ENCODE assay signal across 13 cellular contexts in the genomic region with DNA sequence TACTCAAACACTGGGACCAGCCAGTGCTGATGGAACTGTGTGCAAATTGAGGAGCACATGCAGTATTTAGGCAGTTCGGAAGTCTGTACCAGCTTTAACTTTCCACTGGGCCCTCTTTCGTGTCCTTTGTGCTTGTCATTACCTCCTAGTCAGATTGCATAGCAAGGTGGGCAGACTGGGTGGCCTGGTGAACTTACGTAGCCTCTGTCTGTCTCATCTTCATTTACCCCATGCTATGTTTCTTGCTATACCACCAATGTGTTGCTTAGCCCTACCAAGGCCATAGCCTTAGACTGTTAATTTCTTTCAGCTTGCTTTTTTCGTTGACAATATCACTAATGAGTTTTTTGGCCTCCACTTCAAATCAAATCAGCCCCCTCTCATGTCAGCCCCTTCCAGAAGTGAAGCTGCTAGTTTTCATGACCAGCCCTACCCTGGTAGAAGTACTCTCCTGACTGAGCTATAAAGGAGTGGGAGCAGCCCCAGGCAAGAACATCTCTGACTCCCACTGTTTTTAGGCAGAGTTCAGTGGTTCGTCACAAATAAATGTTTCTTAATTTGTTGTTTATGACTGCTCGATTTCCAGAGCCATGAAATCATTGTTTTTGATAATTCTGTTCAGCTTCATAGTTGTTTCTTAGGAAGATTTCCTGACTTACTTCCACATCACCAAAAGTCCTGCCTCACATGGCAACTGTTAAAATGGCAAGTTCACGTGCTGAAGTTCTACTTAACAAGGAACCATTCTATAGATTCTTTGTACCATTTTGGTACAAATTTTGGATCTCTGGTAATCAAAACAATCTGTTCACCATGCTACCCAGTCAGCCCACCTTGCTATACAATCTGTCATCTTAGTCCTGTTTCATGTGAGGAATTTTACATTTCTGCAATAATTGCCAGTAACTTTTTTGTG. TPM values are rescaled to one million over a fixed set of nuclear protein-coding genes. Genes with fewer than 3 reads are reported as not detected.
DNase-seq lines count a peak whose midpoint lies in the region; ATAC-seq and TF ChIP-seq lines count a peak whose summit lies in the region.
"Had no signal": no experiment of that assay in that cellular context is flagged by ENCODE, and none has a peak within 500 bp of the region (broad histone marks: within the 10 kb centered on the region; RNA-seq: fewer than 3 reads in every experiment).

No MANE protein-coding gene starts in this region.

- RAD21 ChIA-PET in HCT116 (lab: Charles Lee; ENCODE audit: low non-redundant PET in 1 of 2, low total read pairs in 2 of 2, uncharacterized antibody in 2 of 2, unreplicated experiment in 2 of 2), result no interaction called here

- peaks cover 0 to 5% (median 0%) of the 10 kb centered on the region in 7 donors for H3K9me3 Mint-ChIP-seq in CD4-positive, CD25-positive, alpha-beta regulatory T cell
- H3K9me3 Mint-ChIP-seq in naive thymus-derived CD4-positive, alpha-beta T cell, result peaks cover 0 to 2% (median 0%) of the 10 kb centered on the region in 11 donors

- H3K9me3 ChIP-seq in CD4-positive, CD25-positive, alpha-beta regulatory T cell (ENCODE audit: control insufficient read depth in 2 of 2, low read length in 2 of 2), result no peaks in the 10 kb centered on the region
- H3K9me3 ChIP-seq in HCT116 (ENCODE audit: control insufficient read depth in 1 of 2, insufficient read depth in 1 of 2, low read depth in 1 of 2, low read length in 2 of 2), result no peaks in the 10 kb centered on the region
- H3K9me3 ChIP-seq in adipocyte (ENCODE audit: control insufficient read depth, low read length), result no peaks in the 10 kb centered on the region
- H3K9me3 ChIP-seq in naive thymus-derived CD4-positive, alpha-beta T cell (ENCODE audit: control insufficient read depth in 2 of 3, low read length in 3 of 3), result no peaks in the 10 kb centered on the region
- H3K9me3 ChIP-seq in OCI-LY7 (ENCODE audit: low read length), result no peaks in the 10 kb centered on the region
- H3K9me3 ChIP-seq: testis had no signal

- H3K27me3 ChIP-seq in CD4-positive, CD25-positive, alpha-beta regulatory T cell (ENCODE audit: control insufficient read depth, insufficient read depth, low read length), result no peaks in the 10 kb centered on the region
- H3K27me3 ChIP-seq in HCT116 (ENCODE audit: insufficient read depth, low read length) (no peaks in the 10 kb centered on the region), adipocyte (replicated peaks; ENCODE audit: control insufficient read depth, insufficient read depth, low read length) (no peaks in the 10 kb centered on the region)
- no peaks in the 10 kb centered on the region for H3K27me3 ChIP-seq in naive thymus-derived CD4-positive, alpha-beta T cell (ENCODE audit: control insufficient read depth in 2 of 2, insufficient read depth in 2 of 2, low read length in 2 of 2)
- H3K27me3 ChIP-seq: testis had no signal

- no peak for TF ChIP-seq CTCF in HCT116 (IDR thresholded peaks at IDR 0.05 in 2 of 3, conservative IDR thresholded peaks at IDR 0.05 in 1 of 3; ENCODE audit: borderline replicate concordance in 1 of 3, insufficient read depth in 1 of 3, low read depth in 2 of 3, low read length in 2 of 3)
- no peak for TF ChIP-seq CTCF in OCI-LY7 (conservative IDR thresholded peaks at IDR 0.05; ENCODE audit: low read length)

- H3K4me1 ChIP-seq in CD4-positive, CD25-positive, alpha-beta regulatory T cell (ENCODE audit: control insufficient read depth, insufficient read depth, low read length, poor library complexity, severe bottlenecking), result peaks cover 46% of the 10 kb centered on the region
- H3K4me1 ChIP-seq in HCT116 (ENCODE audit: control insufficient read depth in 1 of 2, insufficient read depth in 2 of 2, low read length in 2 of 2) (peaks cover 83 to 96% of the 10 kb centered on the region in 2 experiments), adipocyte (ENCODE audit: control insufficient read depth, insufficient read depth, low read length) (peaks cover 4% of the 10 kb centered on the region), OCI-LY7 (ENCODE audit: insufficient read depth, low read length, poor library complexity, severe bottlenecking) (peaks cover 20% of the 10 kb centered on the region)
- H3K4me1 ChIP-seq in naive thymus-derived CD4-positive, alpha-beta T cell (ENCODE audit: control insufficient read depth in 2 of 2, insufficient read depth in 2 of 2, low read length in 2 of 2), result peaks cover 18 to 51% of the 10 kb centered on the region in 2 donors
- H3K4me1 ChIP-seq: testis had no signal

- no peak for TF ChIP-seq POLR2A in HCT116 (IDR thresholded peaks at IDR 0.05; ENCODE audit: borderline replicate concordance, extremely low read depth, insufficient read depth, insufficient read length)

- H3K4me2 ChIP-seq in HCT116 (ENCODE audit: low read length) (peak overlapping the region; percentile 8), OCI-LY7 (ENCODE audit: low read length) (no peak overlapping the region)

- H3K27ac ChIP-seq in CD4-positive, CD25-positive, alpha-beta regulatory T cell (ENCODE audit: insufficient read depth, low read length, poor library complexity, severe bottlenecking), result no peak overlapping the region
- H3K27ac ChIP-seq in HCT116 (ENCODE audit: low read depth, low read length) (peak overlapping the region; percentile 99), OCI-LY7 (ENCODE audit: low read depth, low read length, poor library complexity, severe bottlenecking) (no peak overlapping the region)
- no peak overlapping the region for H3K27ac ChIP-seq in naive thymus-derived CD4-positive, alpha-beta T cell (ENCODE audit: low read depth, low read length)
- H3K27ac ChIP-seq: testis had no signal

- CTCF ChIA-PET in HCT116 (lab: Charles Lee) (no interaction called here), OCI-LY7 (lab: Charles Lee; ENCODE audit: unreplicated experiment) (no interaction called here)
- CTCF ChIA-PET in naive thymus-derived CD4-positive, alpha-beta T cell (lab: Charles Lee), result no interaction called here

- H3K9me2 ChIP-seq in HCT116 (ENCODE audit: insufficient read depth) (no peaks in the 10 kb centered on the region), OCI-LY7 (ENCODE audit: insufficient read depth, low read length) (no peaks in the 10 kb centered on the region)

- TF ChIP-seq RAD21 in HCT116 (IDR thresholded peaks at IDR 0.05; ENCODE audit: low read depth), result no peak

- H2AFZ ChIP-seq in HCT116 (ENCODE audit: low read depth, low read length, poor library complexity, severe bottlenecking), result no peak overlapping the region
- no peak overlapping the region for H2AFZ ChIP-seq in OCI-LY7 (ENCODE audit: low read length)

- peaks cover 3% of the 10 kb centered on the region for H3K36me3 ChIP-seq in CD4-positive, CD25-positive, alpha-beta regulatory T cell (ENCODE audit: control insufficient read depth, insufficient read depth, low read length)
- H3K36me3 ChIP-seq in HCT116 (ENCODE audit: control insufficient read depth in 1 of 2, insufficient read depth in 2 of 2, low read length in 2 of 2) (peaks cover 0 to 7% of the 10 kb centered on the region in 2 experiments; a peak in 1 of 4 replicates), adipocyte (ENCODE audit: control insufficient read depth, insufficient read depth, low read length, severe bottlenecking) (no peaks in the 10 kb centered on the region), OCI-LY7 (ENCODE audit: insufficient read depth, low read length) (peaks cover 5% of the 10 kb centered on the region; the same call in 1 of the 2 replicates)
- H3K36me3 ChIP-seq in naive thymus-derived CD4-positive, alpha-beta T cell (ENCODE audit: control insufficient read depth in 2 of 3, insufficient read depth in 3 of 3, low read length in 3 of 3), result no peaks in the 10 kb centered on the region

- H3K4me3 ChIP-seq in CD4-positive, CD25-positive, alpha-beta regulatory T cell (ENCODE audit: low read depth, low read length), result peak overlapping the region; percentile 51
- no peak overlapping the region for H3K4me3 ChIP-seq in HCT116 (replicated peaks in 1 of 2; ENCODE audit: low read depth in 1 of 2, low read length in 2 of 2)
- H3K4me3 ChIP-seq in adipocyte (ENCODE audit: low read length), result peak overlapping the region; percentile 80
- no peak overlapping the region for H3K4me3 ChIP-seq in naive thymus-derived CD4-positive, alpha-beta T cell (ENCODE audit: low read length)
- no peak overlapping the region for H3K4me3 ChIP-seq in OCI-LY7 (ENCODE audit: low read depth, low read length, poor library complexity, severe bottlenecking)
- H3K4me3 ChIP-seq: testis had no signal

- no peak for DNase-seq in CD4-positive, CD25-positive, alpha-beta regulatory T cell
- DNase-seq in HCT116 (ENCODE audit: low read depth, low spot score) (no peak), adipocyte (ENCODE audit: low read depth) (peak; percentile 16), left cardiac atrium (no peak), OCI-LY7 (ENCODE audit: low spot score) (no peak)
- DNase-seq in naive thymus-derived CD4-positive, alpha-beta T cell, result no peak
- DNase-seq: Calu3; KBM-7; mesendoderm; stimulated activated CD4-positive, alpha-beta T cell treated with anti-CD3 and anti-CD28 coated beads, Interleukin-4, amount 100 ng/mL, for 4 hours; testis had no signal

- H3K9ac ChIP-seq in HCT116 (ENCODE audit: low read length) (peak overlapping the region; percentile 50), adipocyte (ENCODE audit: low read length) (peak overlapping the region; percentile 16)

- H3K4me3 Mint-ChIP-seq in CD4-positive, CD25-positive, alpha-beta regulatory T cell, result peak overlapping the region; percentile 11 to 71 (median 55)
- peak overlapping the region in 9 of 10 donors; percentile 58 to 74 (median 66) for H3K4me3 Mint-ChIP-seq in naive thymus-derived CD4-positive, alpha-beta T cell

- H3K27me3 Mint-ChIP-seq in CD4-positive, CD25-positive, alpha-beta regulatory T cell, result no peaks in the 10 kb centered on the region
- H3K27me3 Mint-ChIP-seq in naive thymus-derived CD4-positive, alpha-beta T cell, result no peaks in the 10 kb centered on the region

- H3K79me2 ChIP-seq in HCT116 (ENCODE audit: insufficient read depth, low read length), result peaks cover 99% of the 10 kb centered on the region
- H3K79me2 ChIP-seq in OCI-LY7 (ENCODE audit: insufficient read depth, low read depth, low read length), result peaks cover 67% of the 10 kb centered on the region

- no peaks in the 10 kb centered on the region for H4K20me1 ChIP-seq in HCT116 (ENCODE audit: insufficient read depth)
- no peaks in the 10 kb centered on the region for H4K20me1 ChIP-seq in OCI-LY7 (ENCODE audit: insufficient read depth, low read length)

- peaks cover 26% of the 10 kb centered on the region for H3K36me3 Mint-ChIP-seq in CD4-positive, CD25-positive, alpha-beta regulatory T cell
- H3K36me3 Mint-ChIP-seq in naive thymus-derived CD4-positive, alpha-beta T cell, result peaks cover 0 to 24% (median 22%) of the 10 kb centered on the region in 5 donors

- POLR2A ChIA-PET in HCT116 (lab: Charles Lee) (interaction anchor here (1.2 to 4.4 kb wide), 4 partner anchors 11 to 19 kb away, joined by 3 to 19 read pairs (median 8); partner anchors contain the start of gene PRKACB), OCI-LY7 (lab: Charles Lee) (interaction anchor here (0.7 to 2.7 kb wide), 9 partner anchors 9 to 270 kb away, joined by 3 to 9 read pairs (median 3); no protein-coding TSS in a partner anchor)
- POLR2A ChIA-PET in naive thymus-derived CD4-positive, alpha-beta T cell (lab: Charles Lee), result interaction anchor here (1.4 kb wide), 1 partner anchor 19 kb away, joined by 5 read pairs; the partner anchor contains the start of gene PRKACB

- H3K27ac Mint-ChIP-seq in CD4-positive, CD25-positive, alpha-beta regulatory T cell, result peak overlapping the region; percentile 39 to 87 (median 53)
- H3K27ac Mint-ChIP-seq in naive thymus-derived CD4-positive, alpha-beta T cell, result peak overlapping the region in 7 of 9 donors; percentile 22 to 76 (median 60)

- intact Hi-C loops in HCT116 (cut with micrococcal nuclease), result no loop called here
- intact Hi-C loops in naive thymus-derived CD4-positive, alpha-beta T cell (cut with micrococcal nuclease), result loop anchor here (1.0 to 2.0 kb wide), 4 partner anchors 8 to 19 kb away; partner anchors contain the start of gene PRKACB (in 1 of the 2)
- intact Hi-C loops in left cardiac atrium (cut with DNase I), result no loop called here
- intact Hi-C loops in OCI-LY7 (cut with micrococcal nuclease; ENCODE audit: unreplicated experiment), result no loop called here

- BruUV-seq in HCT116 (replicated peaks; lab: Mats Ljungman, UMichigan) (no TSS peak), OCI-LY7 (replicated peaks; lab: Mats Ljungman, UMichigan) (no TSS peak)

- no peak for ATAC-seq in CD4-positive, CD25-positive, alpha-beta regulatory T cell (ENCODE audit: low read depth in 2 of 2)
- ATAC-seq in HCT116 (peak; percentile 40), HG03175 (IDR thresholded peaks at IDR 0.05; ENCODE audit: unreplicated experiment) (no peak), left cardiac atrium (no peak), GM18870 (IDR thresholded peaks at IDR 0.05; ENCODE audit: unreplicated experiment) (no peak)
- ATAC-seq in naive thymus-derived CD4-positive, alpha-beta T cell, result no peak

- H3K4me1 Mint-ChIP-seq in CD4-positive, CD25-positive, alpha-beta regulatory T cell, result peaks cover 61 to 84% (median 73%) of the 10 kb centered on the region in 4 donors
- peaks cover 43 to 97% (median 88%) of the 10 kb centered on the region in 7 donors for H3K4me1 Mint-ChIP-seq in naive thymus-derived CD4-positive, alpha-beta T cell

RNA-seq across cellular contexts. Expression of gene PRKACB, which starts 19.3 kb away (rescaled TPM):
- 74.0 TPM for total RNA-seq in CD4-positive, CD25-positive, alpha-beta regulatory T cell
- polyA plus RNA-seq in CD4-positive, CD25-positive, alpha-beta regulatory T cell, result 10 to 100 TPM; 83.2 to 99.5 (median 93.4) TPM
- 135 TPM for total RNA-seq in HCT116 (2021; ENCODE audit: unreplicated experiment)
- polyA plus RNA-seq in HCT116 (2012), result 16.6 and 32.8 TPM in 2 replicates
- total RNA-seq in naive thymus-derived CD4-positive, alpha-beta T cell, result 100 to 1,000 TPM in 2 of 5 experiments, 10 to 100 TPM in 3; 71.1 to 176 (median 89.3) TPM
- polyA plus RNA-seq in naive thymus-derived CD4-positive, alpha-beta T cell, result 100 to 1,000 TPM in 1 of 2 donors, 10 to 100 TPM in 1; 95.0 to 134 TPM
- total RNA-seq in left cardiac atrium, result 10 to 100 TPM; 44.4 to 44.5 TPM
- total RNA-seq in OCI-LY7 (2014; rRNA removed; shearing (Covaris generic)), result 14.1 and 16.6 TPM in 2 replicates
- 38.5 and 40.3 TPM in 2 replicates for total RNA-seq in OCI-LY7 (2022)

Comparison
In these comparisons a context has a peak if more than half of its experiments do, and no peak if none do; other contexts are left out.
1. H3K4me3 ChIP-seq: peak in CD4-positive, CD25-positive, alpha-beta regulatory T cell (single experiment) and adipocyte (single experiment); none in HCT116 (0 of 2), naive thymus-derived CD4-positive, alpha-beta T cell (single experiment) and OCI-LY7 (single experiment).
2. intact Hi-C loops: an anchor here in naive thymus-derived CD4-positive, alpha-beta T cell (1.0 to 2.0 kb wide); none called in HCT116, left cardiac atrium and OCI-LY7.